1 cellular context compared by ENCODE assay signal in genomic region chr12:130571089-130571488, GRCh38.
A peak's percentile ranks its signal among the peaks of the same experiment; 100 is the strongest.
TF ChIP-seq lines count a peak whose summit lies in the region.

No MANE protein-coding gene starts in this region.

TF ChIP-seq in GM12878, 131 proteins besides CTCF, POLR2A, EP300 and RAD21 (continued from another document):
- TF ChIP-seq RAD51 (IDR thresholded peaks at IDR 0.05) = peak; percentile 69; the same call in 1 of the 2 replicates
- no peak for TF ChIP-seq MLLT1 (IDR thresholded peaks at IDR 0.05)
- peak; percentile 3; the same call in 1 of the 2 replicates for TF ChIP-seq USF2 (IDR thresholded peaks at IDR 0.05; ENCODE audit: borderline replicate concordance, low read depth, low read length)
- 0 out of 2 replicates have a peak, but pooled peaks have one; percentile 31 for TF ChIP-seq PAX5 (IDR thresholded peaks at IDR 0.05; ENCODE audit: borderline replicate concordance, low read depth, low read length)
- TF ChIP-seq ZZZ3 (IDR thresholded peaks at IDR 0.05; ENCODE audit: control insufficient read depth, insufficient read length, low read depth) = no peak
